ENCODE assay signal across 9 cellular contexts in genomic region chr16:75264531-75264998, GRCh38. TPM values are rescaled to one million over a fixed set of nuclear protein-coding genes. Genes with fewer than 3 reads are reported as not detected.
DNase-seq lines count a peak whose midpoint lies in the region; ATAC-seq and TF ChIP-seq lines count a peak whose summit lies in the region.
"Had no signal": no experiment of that assay in that cellular context is flagged by ENCODE, and none has a peak within 500 bp of the region (broad histone marks: within the 10 kb centered on the region; RNA-seq: fewer than 3 reads in every experiment).

No MANE protein-coding gene starts in this region.

- H3K27ac Mint-ChIP-seq in activated CD4-positive, alpha-beta T cell treated with anti-CD3 and anti-CD28 coated beads for 36 hours = no peak overlapping the region

- TF ChIP-seq POLR2A in stomach (IDR thresholded peaks at IDR 0.05) = no peak

- intact Hi-C loops in activated CD4-positive, alpha-beta T cell treated with anti-CD3 and anti-CD28 coated beads for 36 hours (cut with DNase I, micrococcal nuclease) = no loop called here
- intact Hi-C loops in stomach (cut with DNase I; ENCODE audit: low total_unique reads) = no loop called here

- CTCF ChIA-PET in activated CD4-positive, alpha-beta T cell treated with anti-CD3 and anti-CD28 coated beads for 36 hours (lab: Charles Lee) = no interaction called here

- H3K36me3 Mint-ChIP-seq in activated CD4-positive, alpha-beta T cell treated with anti-CD3 and anti-CD28 coated beads for 36 hours (ENCODE audit: low read depth) = no peaks in the 10 kb centered on the region

- peaks cover 20% of the 10 kb centered on the region for H3K27me3 Mint-ChIP-seq in activated CD4-positive, alpha-beta T cell treated with anti-CD3 and anti-CD28 coated beads for 36 hours

- DNase-seq in activated CD4-positive, alpha-beta T cell treated with anti-CD3 and anti-CD28 coated beads for 36 hours = no peak
- DNase-seq in activated CD4-positive, alpha-beta T cell treated with anti-CD3 and anti-CD28 coated beads, Interleukin-2, amount 50 U/mL, for 1 hour = no peak
- DNase-seq in astrocyte of the spinal cord (ENCODE audit: low read depth, low spot score) (peak; percentile 46), inferior parietal cortex (ENCODE audit: extremely low spot score) (peak; percentile 58), stomach (no peak), NOMO-1 (lab: John Stamatoyannopoulos, UW; ENCODE audit: unreplicated experiment in 2 of 2) (no peak)

- 7 to 33% (median 22%) methylated on average over 5 to 13 of the region's 13 CpGs for WGBS in stomach, 5 donors

- TF ChIP-seq EP300 in stomach (IDR thresholded peaks at IDR 0.05) = no peak

- in situ Hi-C loops in astrocyte of the spinal cord (cut with HindIII; ENCODE audit: low sequenced_read_pairs) = no loop called here

- H3K9me3 Mint-ChIP-seq in activated CD4-positive, alpha-beta T cell treated with anti-CD3 and anti-CD28 coated beads for 36 hours (ENCODE audit: low read depth) = no peaks in the 10 kb centered on the region

- peak overlapping the region; percentile 89 to 96 (median 95) for H3K27ac ChIP-seq in stomach

- peak overlapping the region; percentile 22 for H3K4me3 Mint-ChIP-seq in activated CD4-positive, alpha-beta T cell treated with anti-CD3 and anti-CD28 coated beads for 36 hours

- ATAC-seq in activated CD4-positive, alpha-beta T cell treated with anti-CD3 and anti-CD28 coated beads for 36 hours = no peak
- no peak for ATAC-seq in GM21423 (IDR thresholded peaks at IDR 0.05; ENCODE audit: unreplicated experiment)
- ATAC-seq in HG03457 (IDR thresholded peaks at IDR 0.05; ENCODE audit: unreplicated experiment) = no peak

- no peaks in the 10 kb centered on the region for H3K36me3 ChIP-seq in stomach

- peaks cover 38 to 70% (median 65%) of the 10 kb centered on the region in 4 donors for H3K4me1 ChIP-seq in stomach

- POLR2A ChIA-PET in activated CD4-positive, alpha-beta T cell treated with anti-CD3 and anti-CD28 coated beads for 36 hours (lab: Charles Lee) = no interaction called here

- TF ChIP-seq CTCF in astrocyte of the spinal cord (IDR thresholded peaks at IDR 0.05; ENCODE audit: low read depth, low read length) = no peak
- TF ChIP-seq CTCF in stomach (IDR thresholded peaks at IDR 0.05) = no peak

- H3K27me3 ChIP-seq in stomach = peaks cover 0 to 37% (median 7%) of the 10 kb centered on the region in 3 donors

- H3K4me3 ChIP-seq in astrocyte of the spinal cord (ENCODE audit: low read depth, low read length) = peak overlapping the region; percentile 95
- H3K4me3 ChIP-seq in stomach = peak overlapping the region; percentile 71 to 98 (median 95)

- H3K4me1 Mint-ChIP-seq in activated CD4-positive, alpha-beta T cell treated with anti-CD3 and anti-CD28 coated beads for 36 hours = peaks cover 5% of the 10 kb centered on the region

- H3K9me3 ChIP-seq in stomach = no peaks in the 10 kb centered on the region

RNA-seq across cellular contexts. Expression of gene BCAR1, which starts 13.1 kb away (rescaled TPM):
- 1 to 10 TPM in 1 of 2 experiments, under 1 TPM in 1; 0.98 to 1.7 TPM for total RNA-seq in activated CD4-positive, alpha-beta T cell treated with anti-CD3 and anti-CD28 coated beads for 36 hours
- total RNA-seq in stomach = 100 to 1,000 TPM in 3 of 5 donors, 10 to 100 TPM in 2; 44.4 to 219 (median 122) TPM
- 10 to 100 TPM; 34.7 to 51.5 (median 45.6) TPM for polyA plus RNA-seq in stomach

RNA-seq across cellular contexts. Expression of gene CTRB1, which starts 45.8 kb away (rescaled TPM):
- total RNA-seq in activated CD4-positive, alpha-beta T cell treated with anti-CD3 and anti-CD28 coated beads for 36 hours = not detected
- not detected for total RNA-seq in stomach
- 10 to 100 TPM in 1 of 3 donors, 1 to 10 TPM in 2; 2.5 to 35.9 (median 2.9) TPM for polyA plus RNA-seq in stomach
- total RNA-seq: Daoy had no signal

RNA-seq across cellular contexts. Expression of gene CTRB2, which starts 57.6 kb away (rescaled TPM):
- total RNA-seq in activated CD4-positive, alpha-beta T cell treated with anti-CD3 and anti-CD28 coated beads for 36 hours = not detected
- total RNA-seq in stomach = not detected
- polyA plus RNA-seq in stomach = 10 to 100 TPM in 1 of 3 donors, 1 to 10 TPM in 2; 2.7 to 26.6 (median 4.0) TPM
- total RNA-seq: Daoy had no signal

Comparison
In these comparisons a context has a peak if more than half of its experiments do, and no peak if none do; other contexts are left out.
1. DNase-seq: peak in astrocyte of the spinal cord (single experiment) and inferior parietal cortex (single experiment); none in activated CD4-positive, alpha-beta T cell treated with anti-CD3 and anti-CD28 coated beads for 36 hours (single experiment), activated CD4-positive, alpha-beta T cell treated with anti-CD3 and anti-CD28 coated beads, Interleukin-2, amount 50 U/mL, for 1 hour (single experiment), stomach (single experiment) and NOMO-1 (0 of 2).
2. RNA of gene BCAR1, which starts 13.1 kb away (total RNA-seq): 44.4 to 219 TPM in stomach; 0.98 to 1.7 TPM in activated CD4-positive, alpha-beta T cell treated with anti-CD3 and anti-CD28 coated beads for 36 hours; every median in the first group is over 10 times any median in the second.